ENCODE assay signal across 1 cellular context in the genomic region with DNA sequence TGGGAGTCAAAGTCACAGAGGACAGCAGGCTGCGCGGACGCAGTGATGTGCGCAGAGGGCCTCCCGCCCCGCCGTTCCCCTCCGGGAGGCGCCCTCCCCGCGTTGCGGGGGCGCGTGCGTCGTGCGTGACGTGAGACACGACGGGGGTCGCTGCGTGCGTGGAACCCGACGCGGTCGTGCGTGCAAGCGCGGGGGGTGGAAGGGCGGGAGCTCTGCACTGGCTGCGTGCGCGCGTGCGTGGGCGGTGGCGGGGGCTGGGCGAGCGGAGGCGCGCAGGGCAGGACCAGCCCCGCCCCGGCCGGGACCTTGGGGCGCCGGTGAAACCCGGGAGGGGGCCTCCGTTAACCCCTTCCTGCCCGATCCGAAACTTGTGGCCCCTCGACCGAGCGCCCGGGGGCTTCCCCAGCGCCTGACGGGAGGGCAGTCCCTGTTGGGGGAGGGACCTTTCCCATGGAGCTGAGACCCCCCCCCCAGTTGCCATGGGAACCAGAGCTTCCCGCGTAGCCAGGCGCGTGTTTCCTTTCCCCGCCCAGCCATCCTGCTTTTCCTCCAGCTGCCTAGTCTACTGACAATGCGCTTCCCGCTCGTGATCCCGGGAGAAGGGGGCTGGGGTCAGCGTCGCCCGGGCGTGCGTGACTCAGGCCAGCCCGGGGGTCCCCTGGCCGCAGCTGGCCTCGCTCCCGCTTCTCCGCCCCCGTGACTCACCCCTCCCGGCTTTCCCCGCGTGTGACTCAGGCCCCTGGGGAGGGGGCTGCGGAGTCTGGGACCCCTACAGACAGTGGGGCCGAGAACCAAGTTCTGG.
TF ChIP-seq lines count a peak whose summit lies in the region.

No MANE protein-coding gene starts in this region.

TF ChIP-seq in neural cell, 6 proteins besides CTCF, POLR2A, EP300 and RAD21 (continued from another document):
- TF ChIP-seq, protein P1, sequence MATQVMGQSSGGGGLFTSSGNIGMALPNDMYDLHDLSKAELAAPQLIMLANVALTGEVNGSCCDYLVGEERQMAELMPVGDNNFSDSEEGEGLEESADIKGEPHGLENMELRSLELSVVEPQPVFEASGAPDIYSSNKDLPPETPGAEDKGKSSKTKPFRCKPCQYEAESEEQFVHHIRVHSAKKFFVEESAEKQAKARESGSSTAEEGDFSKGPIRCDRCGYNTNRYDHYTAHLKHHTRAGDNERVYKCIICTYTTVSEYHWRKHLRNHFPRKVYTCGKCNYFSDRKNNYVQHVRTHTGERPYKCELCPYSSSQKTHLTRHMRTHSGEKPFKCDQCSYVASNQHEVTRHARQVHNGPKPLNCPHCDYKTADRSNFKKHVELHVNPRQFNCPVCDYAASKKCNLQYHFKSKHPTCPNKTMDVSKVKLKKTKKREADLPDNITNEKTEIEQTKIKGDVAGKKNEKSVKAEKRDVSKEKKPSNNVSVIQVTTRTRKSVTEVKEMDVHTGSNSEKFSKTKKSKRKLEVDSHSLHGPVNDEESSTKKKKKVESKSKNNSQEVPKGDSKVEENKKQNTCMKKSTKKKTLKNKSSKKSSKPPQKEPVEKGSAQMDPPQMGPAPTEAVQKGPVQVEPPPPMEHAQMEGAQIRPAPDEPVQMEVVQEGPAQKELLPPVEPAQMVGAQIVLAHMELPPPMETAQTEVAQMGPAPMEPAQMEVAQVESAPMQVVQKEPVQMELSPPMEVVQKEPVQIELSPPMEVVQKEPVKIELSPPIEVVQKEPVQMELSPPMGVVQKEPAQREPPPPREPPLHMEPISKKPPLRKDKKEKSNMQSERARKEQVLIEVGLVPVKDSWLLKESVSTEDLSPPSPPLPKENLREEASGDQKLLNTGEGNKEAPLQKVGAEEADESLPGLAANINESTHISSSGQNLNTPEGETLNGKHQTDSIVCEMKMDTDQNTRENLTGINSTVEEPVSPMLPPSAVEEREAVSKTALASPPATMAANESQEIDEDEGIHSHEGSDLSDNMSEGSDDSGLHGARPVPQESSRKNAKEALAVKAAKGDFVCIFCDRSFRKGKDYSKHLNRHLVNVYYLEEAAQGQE (IDR thresholded peaks at IDR 0.05; ENCODE audit: borderline replicate concordance): peak; percentile 78
- TF ChIP-seq SMC3 (conservative IDR thresholded peaks at IDR 0.05; ENCODE audit: poor library complexity) (peak; percentile 24), MXI1 (conservative IDR thresholded peaks at IDR 0.05; ENCODE audit: poor library complexity, severe bottlenecking) (peak; percentile 92), POLR2AphosphoS5 (IDR thresholded peaks at IDR 0.05) (peak; percentile 52)
